In genomic region chr6:156910938-156911337, GRCh38 we compare ENCODE assay signal across 1 cellular context.
TF ChIP-seq lines count a peak whose summit lies in the region.

No MANE protein-coding gene starts in this region.

TF ChIP-seq in GM12878, 131 proteins besides CTCF, POLR2A, EP300 and RAD21 (continued from another document):
- TF ChIP-seq REST (IDR thresholded peaks at IDR 0.05; ENCODE audit: low read depth, low read length) (no peak), SMAD1 (IDR thresholded peaks at IDR 0.05; ENCODE audit: low read depth, partially characterized antibody) (no peak), POLR2AphosphoS2 (IDR thresholded peaks at IDR 0.05; ENCODE audit: low read depth, low read length) (no peak), CREB1 (IDR thresholded peaks at IDR 0.05; ENCODE audit: low read depth) (peak; percentile 18; the same call in 1 of the 2 replicates), YBX1 (IDR thresholded peaks at IDR 0.05) (no peak), PAX5 (IDR thresholded peaks at IDR 0.05; ENCODE audit: borderline replicate concordance, low read depth, low read length) (no peak), SMARCA5 (IDR thresholded peaks at IDR 0.05) (no peak), ATF7 (IDR thresholded peaks at IDR 0.05; ENCODE audit: low read depth) (peak; percentile 51), IKZF2 (IDR thresholded peaks at IDR 0.05) (no peak), CHD4 (IDR thresholded peaks at IDR 0.05) (no peak), TARDBP (IDR thresholded peaks at IDR 0.05; ENCODE audit: borderline replicate concordance) (no peak), YY1 (IDR thresholded peaks at IDR 0.05; ENCODE audit: low read depth, low read length) (no peak), FOXM1 (IDR thresholded peaks at IDR 0.05; ENCODE audit: low read depth, low read length) (no peak)
